ENCODE assay signal across 23 cellular contexts in the genomic region with DNA sequence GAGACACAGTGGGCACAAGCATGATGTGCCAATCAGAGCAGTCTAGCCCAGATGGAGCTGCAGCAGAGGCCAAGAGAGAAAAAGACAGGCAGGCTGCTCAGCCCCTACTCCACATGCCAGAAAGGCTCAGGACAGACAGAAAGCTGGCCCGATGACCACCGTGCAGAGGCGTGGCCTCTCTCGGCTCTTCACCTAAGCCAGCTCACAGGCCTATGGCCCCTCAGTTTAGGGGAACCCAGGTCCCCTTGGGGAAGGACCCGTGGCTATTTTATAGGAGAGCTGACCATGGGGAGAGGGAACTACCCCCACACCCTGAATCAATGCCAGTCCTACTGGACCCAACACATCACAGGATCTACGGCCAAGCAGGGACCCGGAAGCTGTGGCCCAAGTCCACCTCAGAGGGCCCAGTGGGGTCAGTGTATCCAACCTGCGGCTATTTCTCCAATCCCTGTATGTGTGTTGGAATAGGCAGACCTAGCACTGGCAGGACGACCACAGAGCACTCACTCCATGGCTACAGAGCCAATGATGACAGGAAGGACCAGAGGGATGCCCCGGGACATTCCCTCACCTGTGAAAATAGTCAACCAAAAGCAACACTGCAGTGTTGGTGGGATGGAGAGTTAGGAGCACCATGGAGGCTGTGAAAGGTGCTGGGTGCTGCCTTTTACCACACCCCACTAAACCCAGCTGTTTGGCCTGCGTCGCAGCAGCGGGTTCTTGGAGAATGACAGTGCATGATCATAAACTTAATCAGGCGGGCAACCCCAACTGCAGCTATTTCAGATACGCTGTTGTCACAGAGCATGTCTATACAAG.
DNase-seq lines count a peak whose midpoint lies in the region; ATAC-seq and TF ChIP-seq lines count a peak whose summit lies in the region.
"Had no signal": no experiment of that assay in that cellular context is flagged by ENCODE, and none has a peak within 500 bp of the region (broad histone marks: within the 10 kb centered on the region; RNA-seq: fewer than 3 reads in every experiment).

No MANE protein-coding gene starts in this region.

- H3K4me1 Mint-ChIP-seq in H9: peaks cover 24 to 28% of the 10 kb centered on the region in 2 experiments
- peaks cover 30% of the 10 kb centered on the region for H3K4me1 Mint-ChIP-seq in stimulated activated effector memory CD8-positive, alpha-beta T cell treated with anti-CD3 and anti-CD28 coated beads, Interleukin-12 subunit alpha, Interleukin-12 subunit beta, amount 100 ng/mL, for 72 hours

- no peak overlapping the region for H4K91ac ChIP-seq in H9 (ENCODE audit: insufficient read length, low read depth, low read length)

- H2BK20ac ChIP-seq in H9 (ENCODE audit: low read depth, low read length, poor library complexity, severe bottlenecking): no peak overlapping the region

- H2BK120ac ChIP-seq in H9 (ENCODE audit: low read depth, low read length, poor library complexity, severe bottlenecking): no peak overlapping the region

- H3K79me1 ChIP-seq in H9 (ENCODE audit: insufficient read depth, low read depth, low read length, poor library complexity, severe bottlenecking): peaks cover 2% of the 10 kb centered on the region

- H3K9me3 ChIP-seq in H9 (ENCODE audit: control insufficient read depth, low read depth, low read length) (no peaks in the 10 kb centered on the region), WERI-Rb-1 (ENCODE audit: severe bottlenecking) (peaks cover 5% of the 10 kb centered on the region), iPS-18c (ENCODE audit: control insufficient read depth, insufficient read depth, low read length) (no peaks in the 10 kb centered on the region)
- H3K9me3 ChIP-seq: body of pancreas, pancreas had no signal

- H3K23ac ChIP-seq in H9 (ENCODE audit: insufficient read length, low read depth, low read length): no peak overlapping the region

- H3K4me3 ChIP-seq in WERI-Rb-1 (ENCODE audit: low read depth, low read length) (peak overlapping the region; percentile 17), iPS-18c (ENCODE audit: insufficient read depth, low read depth, low read length) (peak overlapping the region; percentile 10; the same call in 1 of the 2 replicates)
- H3K4me3 ChIP-seq: body of pancreas, coronary artery, pancreas had no signal

- no peak for ATAC-seq in stimulated activated effector memory CD8-positive, alpha-beta T cell treated with anti-CD3 and anti-CD28 coated beads, Interleukin-12 subunit alpha, Interleukin-12 subunit beta, amount 100 ng/mL, for 72 hours
- ATAC-seq: activated naive CD8-positive, alpha-beta T cell treated with anti-CD3 and anti-CD28 coated beads, Interleukin-2, amount 50 U/mL, for 24 hours; body of pancreas; left colon; naive thymus-derived CD4-positive, alpha-beta T cell; pancreas had no signal

- H3K4ac ChIP-seq in H9 (ENCODE audit: low read depth, low read length): no peak overlapping the region

- no peaks in the 10 kb centered on the region for H3K9me3 Mint-ChIP-seq in H9
- H3K9me3 Mint-ChIP-seq in stimulated activated effector memory CD8-positive, alpha-beta T cell treated with anti-CD3 and anti-CD28 coated beads, Interleukin-12 subunit alpha, Interleukin-12 subunit beta, amount 100 ng/mL, for 72 hours: no peaks in the 10 kb centered on the region
- H3K9me3 Mint-ChIP-seq: CD4-positive, CD25-positive, alpha-beta regulatory T cell; naive thymus-derived CD4-positive, alpha-beta T cell had no signal

- H3K14ac ChIP-seq in H9 (ENCODE audit: insufficient read depth, low read length): no peak overlapping the region

- no peak overlapping the region for H3K27ac ChIP-seq in H9 (ENCODE audit: insufficient read length, low read depth, low read length)
- H3K27ac ChIP-seq in WERI-Rb-1: peak overlapping the region; percentile 81
- H3K27ac ChIP-seq: body of pancreas, coronary artery, HL-60, pancreas, VCaP had no signal

- no peaks in the 10 kb centered on the region for H4K20me1 ChIP-seq in H9 (ENCODE audit: control insufficient read depth, insufficient read depth, insufficient read length)

- no peak for TF ChIP-seq CTCF in H9 (conservative IDR thresholded peaks at IDR 0.05)
- no peak for TF ChIP-seq CTCF in WERI-Rb-1 (IDR thresholded peaks at IDR 0.05; ENCODE audit: low read depth, low read length)

- H3K18ac ChIP-seq in H9 (ENCODE audit: insufficient read length, low read depth, low read length): no peak overlapping the region

- H3K4me2 ChIP-seq in H9 (ENCODE audit: insufficient read depth, insufficient read length, low read length): no peak overlapping the region

- H3K36me3 Mint-ChIP-seq in H9 (ENCODE audit: insufficient read depth in 1 of 3, low read depth in 3 of 3): peaks cover 3 to 9% (median 8%) of the 10 kb centered on the region in 3 experiments; a peak in 5 of 7 replicates
- no peaks in the 10 kb centered on the region for H3K36me3 Mint-ChIP-seq in stimulated activated effector memory CD8-positive, alpha-beta T cell treated with anti-CD3 and anti-CD28 coated beads, Interleukin-12 subunit alpha, Interleukin-12 subunit beta, amount 100 ng/mL, for 72 hours

- H3K27ac Mint-ChIP-seq in H9: peak overlapping the region in 2 of 3 experiments; percentile 12 to 53; a peak in 1 of 7 replicates
- H3K27ac Mint-ChIP-seq in stimulated activated effector memory CD8-positive, alpha-beta T cell treated with anti-CD3 and anti-CD28 coated beads, Interleukin-12 subunit alpha, Interleukin-12 subunit beta, amount 100 ng/mL, for 72 hours: peak overlapping the region; percentile 79
- H3K27ac Mint-ChIP-seq: activated naive CD8-positive, alpha-beta T cell treated with anti-CD3 and anti-CD28 coated beads, Interleukin-2, amount 50 U/mL, for 24 hours; naive thymus-derived CD4-positive, alpha-beta T cell; T-helper 1 cell treated with Interleukin-12 subunit alpha and Interleukin-12 subunit beta and Interleukin-4 antibody, amounts not matched to agents 30 μg/mL and 1 μg/mL, for 36 hours had no signal

- no peaks in the 10 kb centered on the region; the same call in 1 of the 2 replicates for H3K4me1 ChIP-seq in H9 (ENCODE audit: insufficient read depth, low read length)
- H3K4me1 ChIP-seq: body of pancreas, pancreas had no signal

- H2BK12ac ChIP-seq in H9 (ENCODE audit: insufficient read length, low read depth, low read length): no peak overlapping the region

- H2AFZ ChIP-seq in H9 (ENCODE audit: low read length): no peak overlapping the region

- no peak for DNase-seq in H9
- no peak for DNase-seq in WERI-Rb-1
- DNase-seq in stimulated activated effector memory CD8-positive, alpha-beta T cell treated with anti-CD3 and anti-CD28 coated beads, Interleukin-12 subunit alpha, Interleukin-12 subunit beta, amount 100 ng/mL, for 72 hours (ENCODE audit: low spot score in 2 of 2): no peak
- no peak for DNase-seq in DMS153 (lab: John Stamatoyannopoulos, UW)
- DNase-seq in stimulated activated CD4-positive, alpha-beta T cell treated with anti-CD3 and anti-CD28 coated beads, Interleukin-2, amount 100 ng/mL, for 48 hours: no peak
- DNase-seq in GDM1 (lab: John Stamatoyannopoulos, UW): no peak
- DNase-seq: activated CD4-positive, alpha-beta T cell treated with anti-CD3 and anti-CD28 coated beads, Interleukin-2, amount 50 U/mL, for 1 hour; activated CD8-positive, alpha-beta memory T cell treated with anti-CD3 and anti-CD28 coated beads, Interleukin-2, amount 50 U/mL, for 4 hours; activated effector memory CD4-positive, alpha-beta T cell treated with Interleukin-2 at 50 U/mL for 16 hours; activated naive CD8-positive, alpha-beta T cell treated with anti-CD3 and anti-CD28 coated beads, Interleukin-2, amount 50 U/mL, for 24 hours; body of pancreas; CD4-positive, CD25-positive, alpha-beta regulatory T cell; glutamatergic neuron; left colon; naive thymus-derived CD4-positive, alpha-beta T cell; NCI-H1105; NCI-H2081; pancreas had no signal

- H3K4me3 Mint-ChIP-seq in H9: no peak overlapping the region
- no peak overlapping the region for H3K4me3 Mint-ChIP-seq in stimulated activated effector memory CD8-positive, alpha-beta T cell treated with anti-CD3 and anti-CD28 coated beads, Interleukin-12 subunit alpha, Interleukin-12 subunit beta, amount 100 ng/mL, for 72 hours
- H3K4me3 Mint-ChIP-seq: activated naive CD8-positive, alpha-beta T cell treated with anti-CD3 and anti-CD28 coated beads, Interleukin-2, amount 50 U/mL, for 24 hours; CD4-positive, CD25-positive, alpha-beta regulatory T cell; naive thymus-derived CD4-positive, alpha-beta T cell; T-helper 1 cell treated with Interleukin-12 subunit alpha and Interleukin-12 subunit beta and Interleukin-4 antibody, amounts not matched to agents 30 μg/mL and 1 μg/mL, for 36 hours had no signal

- H3T11ph ChIP-seq in H9 (ENCODE audit: low read length): no peak overlapping the region

- no peak overlapping the region for H3K9ac ChIP-seq in H9 (ENCODE audit: extremely low read depth, insufficient read length, low read length)

- H3K27me3 Mint-ChIP-seq in H9 (ENCODE audit: low read depth): peaks cover 5% of the 10 kb centered on the region
- H3K27me3 Mint-ChIP-seq: activated naive CD8-positive, alpha-beta T cell treated with anti-CD3 and anti-CD28 coated beads, Interleukin-2, amount 50 U/mL, for 24 hours; CD4-positive, CD25-positive, alpha-beta regulatory T cell; naive thymus-derived CD4-positive, alpha-beta T cell had no signal

- no peak overlapping the region for H4K8ac ChIP-seq in H9 (replicated peaks; ENCODE audit: insufficient read length, low read depth, low read length)

- no peak overlapping the region for H4K5ac ChIP-seq in H9 (ENCODE audit: insufficient read length, low read depth, low read length)

- H2BK15ac ChIP-seq in H9 (ENCODE audit: low read depth, low read length): no peak overlapping the region

- H2BK5ac ChIP-seq in H9 (ENCODE audit: insufficient read length, low read length): no peak overlapping the region

- no peaks in the 10 kb centered on the region for H3K23me2 ChIP-seq in H9 (ENCODE audit: insufficient read length, low read depth, low read length, poor library complexity, severe bottlenecking)

- no CpG with 5 or more reads among the region's 15 CpGs for WGBS in H9 (ENCODE audit: extremely low coverage, insufficient read length, low lambda C conversion rate)

- no peak overlapping the region for H2AK5ac ChIP-seq in H9 (ENCODE audit: insufficient read length, low read length)

- H3K36me3 ChIP-seq in WERI-Rb-1: 0 out of 2 replicates have a peak, but pooled peaks cover 4% of the 10 kb centered on the region
- H3K36me3 ChIP-seq: pancreas had no signal

- H3K27me3 ChIP-seq in H9 (ENCODE audit: insufficient read depth, low read length): no peaks in the 10 kb centered on the region
- no peaks in the 10 kb centered on the region for H3K27me3 ChIP-seq in WERI-Rb-1 (ENCODE audit: insufficient read depth, low read depth, severe bottlenecking)
- H3K27me3 ChIP-seq: body of pancreas, pancreas had no signal

- no peaks in the 10 kb centered on the region for H3K79me2 ChIP-seq in H9 (ENCODE audit: insufficient read depth, low read length)

- no peak overlapping the region for H3K56ac ChIP-seq in H9 (ENCODE audit: insufficient read length, low read depth, low read length)
